Comparison of ENCODE assay signal across 8 cellular contexts in the genomic region with DNA sequence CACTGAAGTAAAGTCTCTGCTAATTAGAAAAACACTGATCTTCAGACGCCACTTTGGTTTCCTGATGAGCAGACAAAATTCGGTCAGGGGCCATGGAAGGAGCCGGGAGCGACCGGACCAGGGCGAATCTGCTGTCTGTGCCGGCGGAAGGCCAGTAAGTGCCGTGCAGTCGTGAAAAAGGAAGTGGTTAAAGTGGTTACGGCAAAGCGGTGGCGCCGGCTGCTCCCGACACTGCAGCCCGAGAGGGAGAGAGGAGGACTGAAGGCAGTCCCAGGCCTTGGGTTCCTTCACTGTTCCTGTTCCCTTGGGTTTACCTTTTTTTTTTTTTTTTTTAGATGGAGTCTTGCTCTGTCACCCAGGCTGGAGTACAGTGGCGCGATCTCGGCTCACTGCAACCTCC. TPM values are rescaled to one million over a fixed set of nuclear protein-coding genes. Genes with fewer than 3 reads are reported as not detected.
DNase-seq lines count a peak whose midpoint lies in the region; ATAC-seq and TF ChIP-seq lines count a peak whose summit lies in the region.

No MANE protein-coding gene starts in this region.

- H3K27ac ChIP-seq in smooth muscle cell (ENCODE audit: low read depth) = no peak overlapping the region

- H3K9ac ChIP-seq in smooth muscle cell (ENCODE audit: low read depth) = no peak overlapping the region

- TF ChIP-seq POLR2A in GM18526 (IDR thresholded peaks at IDR 0.05; ENCODE audit: extremely low read depth, insufficient read length) = peak; percentile 20

- H2AFZ ChIP-seq in smooth muscle cell (ENCODE audit: low read depth) = no peak overlapping the region

- H3K4me2 ChIP-seq in smooth muscle cell = no peak overlapping the region

- no peaks in the 10 kb centered on the region for H3K4me1 ChIP-seq in smooth muscle cell (ENCODE audit: low read depth)

- H4K20me1 ChIP-seq in smooth muscle cell (ENCODE audit: low read depth) = no peaks in the 10 kb centered on the region

- H3K79me2 ChIP-seq in smooth muscle cell (ENCODE audit: low read depth) = no peaks in the 10 kb centered on the region

- no peak for TF ChIP-seq CTCF in smooth muscle cell (IDR thresholded peaks at IDR 0.05; ENCODE audit: borderline replicate concordance, insufficient read depth, poor library complexity, severe bottlenecking)

- H3F3A ChIP-seq in smooth muscle cell (ENCODE audit: low read depth) = peaks cover 4% of the 10 kb centered on the region

- no peak overlapping the region for H3K4me3 ChIP-seq in smooth muscle cell

- no peaks in the 10 kb centered on the region for H3K36me3 ChIP-seq in smooth muscle cell (ENCODE audit: low read depth)

- WGBS in smooth muscle cell (ENCODE audit: low lambda C conversion rate) = 97% methylated on average over 19 of the region's 19 CpGs

- ATAC-seq in HG02970 (IDR thresholded peaks at IDR 0.05; ENCODE audit: low FRiP score, unreplicated experiment) (no peak), GM21526 (IDR thresholded peaks at IDR 0.05; ENCODE audit: low FRiP score, unreplicated experiment) (no peak)

- H3K9me3 ChIP-seq in smooth muscle cell (replicated peaks; ENCODE audit: low read depth) = no peaks in the 10 kb centered on the region

- no peaks in the 10 kb centered on the region for H3K27me3 ChIP-seq in smooth muscle cell (ENCODE audit: low read depth)

- DNase-seq in SIG-M5 treated with dmso at 0.1 percent for 504 hours (lab: John Stamatoyannopoulos, UW; ENCODE audit: unreplicated experiment) = peak; percentile 90
- peak; percentile 39 for DNase-seq in activated gamma-delta T cell treated with Interleukin-2 at 50 U/mL for 16 hours
- DNase-seq in stimulated activated CD4-positive, alpha-beta T cell treated with anti-CD3 and anti-CD28 coated beads, Interleukin-12 subunit alpha, Interleukin-12 subunit beta, amount 100 ng/mL, for 24 hours (ENCODE audit: low read depth in 2 of 2) = peak; percentile 21 to 43
- no peak for DNase-seq in NCI-H510A (lab: John Stamatoyannopoulos, UW)
- DNase-seq in smooth muscle cell (lab: John Stamatoyannopoulos, UW; ENCODE audit: unreplicated experiment) = no peak

RNA-seq across cellular contexts. Expression of a gene that starts 17.3 kb away (rescaled TPM):
- 1.5 and 9.2 TPM in 2 replicates for total RNA-seq in smooth muscle cell
- polyA plus RNA-seq in smooth muscle cell = 9.2 and 13.8 TPM in 2 replicates

RNA-seq across cellular contexts. Expression of a gene that starts 17.6 kb away (rescaled TPM):
- 10.5 and 18.4 TPM in 2 replicates for total RNA-seq in smooth muscle cell
- 21.0 and 30.4 TPM in 2 replicates for polyA plus RNA-seq in smooth muscle cell

RNA-seq across cellular contexts. Expression of a gene that starts 29.3 kb away (rescaled TPM):
- total RNA-seq in smooth muscle cell = not detected in 2 replicates
- 0.30 TPM in 1 of 2 replicates, not detected in the other for polyA plus RNA-seq in smooth muscle cell

RNA-seq across cellular contexts. Expression of a gene that starts 41.8 kb away (rescaled TPM):
- not detected in 2 replicates for total RNA-seq in smooth muscle cell
- polyA plus RNA-seq in smooth muscle cell = not detected in 2 replicates

RNA-seq across cellular contexts. Expression of a gene that starts 49.7 kb away (rescaled TPM):
- total RNA-seq in smooth muscle cell = 23.3 and 26.1 TPM in 2 replicates
- 65.8 and 66.0 TPM in 2 replicates for polyA plus RNA-seq in smooth muscle cell

Comparison
In these comparisons a context has a peak if more than half of its experiments do, and no peak if none do; other contexts are left out.
1. DNase-seq: peak in SIG-M5 treated with dmso at 0.1 percent for 504 hours (single experiment), activated gamma-delta T cell treated with Interleukin-2 at 50 U/mL for 16 hours (single experiment) and stimulated activated CD4-positive, alpha-beta T cell treated with anti-CD3 and anti-CD28 coated beads, Interleukin-12 subunit alpha, Interleukin-12 subunit beta, amount 100 ng/mL, for 24 hours (2 of 2); none in NCI-H510A (single experiment) and smooth muscle cell (single experiment).